20 cellular contexts compared by ENCODE assay signal in the genomic region with DNA sequence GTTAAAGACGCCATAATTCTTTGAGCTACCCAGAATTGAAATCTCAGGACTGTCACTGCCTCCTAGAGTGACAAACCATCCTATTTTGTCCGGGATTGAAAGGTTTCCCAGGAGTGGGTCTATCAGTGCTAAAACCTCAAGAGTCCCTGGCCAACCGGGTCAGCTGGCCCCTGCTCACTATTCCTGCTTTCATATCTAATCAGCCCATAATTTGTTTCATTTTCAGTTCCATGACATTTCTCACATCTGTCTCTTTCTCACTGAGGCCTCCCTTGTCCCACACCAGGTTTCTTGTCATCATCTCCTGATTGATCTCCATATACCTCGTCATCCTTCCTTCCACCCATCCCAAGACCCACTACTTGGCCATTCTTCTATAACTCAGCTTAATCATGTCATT.
"Had no signal": no experiment of that assay in that cellular context is flagged by ENCODE, and none has a peak within 500 bp of the region (broad histone marks: within the 10 kb centered on the region; RNA-seq: fewer than 3 reads in every experiment).

No MANE protein-coding gene starts in this region.

- H3K36me3 ChIP-seq: esophagus muscularis mucosa, left ventricle myocardium inferior, upper lobe of right lung had no signal

- FAIRE-seq: bronchial epithelial cell, frontal cortex had no signal

- H3K4me1 ChIP-seq: esophagus muscularis mucosa, left ventricle myocardium inferior, upper lobe of right lung had no signal

- DNase-seq: activated CD4-positive, alpha-beta memory T cell treated with anti-CD3 and anti-CD28 coated beads for 36 hours; activated CD4-positive, alpha-beta T cell treated with anti-CD3 and anti-CD28 coated beads for 48 hours; activated naive CD4-positive, alpha-beta T cell treated with Interleukin-2 at 50 U/mL for 16 hours; activated naive CD8-positive, alpha-beta T cell treated with anti-CD3 and anti-CD28 coated beads, Interleukin-2, amount 10 ng/mL, durations not matched to agents 7 days and 5 days; activated T-cell treated with anti-CD3 and anti-CD28 coated beads, Interleukin-2, amount 50 U/mL, for 48 hours; amniotic stem cell; glutamatergic neuron; immature natural killer cell; left ventricle myocardium inferior; naive thymus-derived CD8-positive, alpha-beta T cell; retina; stimulated activated CD4-positive, alpha-beta T cell treated with anti-CD3 and anti-CD28 coated beads, Interleukin-4, amount 100 ng/mL, for 24 hours; stimulated activated naive CD4-positive, alpha-beta T cell treated with Interleukin-2 at 50 U/mL for 16 hours; upper lobe of right lung had no signal

- H3K4me2 ChIP-seq: hepatocyte had no signal

- ATAC-seq: naive thymus-derived CD8-positive, alpha-beta T cell; upper lobe of right lung had no signal

- H3K9me3 ChIP-seq: esophagus muscularis mucosa, left ventricle myocardium inferior, upper lobe of right lung had no signal

- H3K9me3 Mint-ChIP-seq: activated CD4-positive, alpha-beta memory T cell treated with anti-CD3 and anti-CD28 coated beads for 36 hours; activated naive CD8-positive, alpha-beta T cell treated with anti-CD3 and anti-CD28 coated beads, Interleukin-2, amount 10 ng/mL, durations not matched to agents 7 days and 5 days; immature natural killer cell; naive thymus-derived CD8-positive, alpha-beta T cell had no signal

- H3K79me2 ChIP-seq: hepatocyte had no signal

- H3K4me3 ChIP-seq: coronary artery, esophagus muscularis mucosa, hepatocyte, left ventricle myocardium inferior, upper lobe of right lung had no signal

- H3K27ac ChIP-seq: coronary artery, esophagus muscularis mucosa, hepatocyte, left ventricle myocardium inferior, upper lobe of right lung had no signal

- H2AFZ ChIP-seq: hepatocyte had no signal

- H3K27ac Mint-ChIP-seq: activated CD4-positive, alpha-beta memory T cell treated with anti-CD3 and anti-CD28 coated beads for 36 hours; activated naive CD8-positive, alpha-beta T cell treated with anti-CD3 and anti-CD28 coated beads, Interleukin-2, amount 10 ng/mL, durations not matched to agents 7 days and 5 days; immature natural killer cell; naive thymus-derived CD8-positive, alpha-beta T cell; progenitor cell of endocrine pancreas had no signal

- H3K27me3 ChIP-seq: esophagus muscularis mucosa, hepatocyte, upper lobe of right lung had no signal

- H3K36me3 Mint-ChIP-seq: activated CD4-positive, alpha-beta memory T cell treated with anti-CD3 and anti-CD28 coated beads for 36 hours; activated naive CD8-positive, alpha-beta T cell treated with anti-CD3 and anti-CD28 coated beads, Interleukin-2, amount 10 ng/mL, durations not matched to agents 7 days and 5 days; immature natural killer cell; naive thymus-derived CD8-positive, alpha-beta T cell had no signal
